Comparison of ENCODE assay signal across 32 cellular contexts in genomic region chr3:1462916-1463315, GRCh38.
"Had no signal": no experiment of that assay in that cellular context is flagged by ENCODE, and none has a peak within 500 bp of the region (broad histone marks: within the 10 kb centered on the region; RNA-seq: fewer than 3 reads in every experiment).

No MANE protein-coding gene starts in this region.

- H3K27ac ChIP-seq: adrenal gland, body of pancreas, epithelial cell of prostate, esophagus squamous epithelium, WERI-Rb-1 had no signal

- H3K4me1 ChIP-seq: adrenal gland, body of pancreas, esophagus squamous epithelium had no signal

- H3K4me1 Mint-ChIP-seq: activated B cell treated with CpG ODN at 0.5 μM for 24 hours; activated naive CD4-positive, alpha-beta T cell treated with anti-CD3 and anti-CD28 coated beads, Interleukin-2, amount 50 U/mL, for 24 hours; activated naive CD8-positive, alpha-beta T cell treated with anti-CD3 and anti-CD28 coated beads for 36 hours; activated naive CD8-positive, alpha-beta T cell treated with anti-CD3 and anti-CD28 coated beads, Interleukin-2, amount 50 U/mL, for 24 hours; T-helper 17 cell had no signal

- H3K9me3 ChIP-seq: adrenal gland, body of pancreas, esophagus squamous epithelium had no signal

- H3K36me3 ChIP-seq: adrenal gland, esophagus squamous epithelium, WERI-Rb-1 had no signal

- ATAC-seq: activated CD4-positive, CD25-positive, alpha-beta regulatory T cell treated with anti-CD3 and anti-CD28 coated beads, Interleukin-2, amount 50 U/mL, for 24 hours; activated CD8-positive, alpha-beta T cell treated with anti-CD3 and anti-CD28 coated beads for 36 hours; activated naive CD8-positive, alpha-beta T cell treated with anti-CD3 and anti-CD28 coated beads, Interleukin-2, amount 50 U/mL, for 24 hours; body of pancreas; effector memory CD8-positive, alpha-beta T cell; T-helper 17 cell had no signal

- H3K4me3 ChIP-seq: adrenal gland, body of pancreas, esophagus squamous epithelium had no signal

- H3K27ac Mint-ChIP-seq: activated B cell treated with CpG ODN at 0.5 μM for 24 hours; activated CD8-positive, alpha-beta T cell treated with anti-CD3 and anti-CD28 coated beads for 36 hours; activated naive CD4-positive, alpha-beta T cell treated with anti-CD3 and anti-CD28 coated beads for 36 hours; activated naive CD4-positive, alpha-beta T cell treated with anti-CD3 and anti-CD28 coated beads, Interleukin-2, amount 50 U/mL, for 24 hours; activated naive CD8-positive, alpha-beta T cell treated with anti-CD3 and anti-CD28 coated beads for 36 hours; activated naive CD8-positive, alpha-beta T cell treated with anti-CD3 and anti-CD28 coated beads, Interleukin-2, amount 50 U/mL, for 24 hours; activated T-helper 1 cell treated with anti-CD3 and anti-CD28 coated beads, Interleukin-12 subunit alpha, Interleukin-12 subunit beta, Interleukin-2, Interleukin-4 antibody, amounts not matched to agents 30 ng/mL and 10 ng/mL and 1 ng/mL, durations not matched to agents 14 hours and 24 hours and 36 hours; activated T-helper 2 cell treated with anti-CD3 and anti-CD28 coated beads, Interferon-gamma antibody, Interleukin-2, Interleukin-4, amounts not matched to agents 10 μg/mL and 5 μg/mL and 100 μg/mL, durations not matched to agents 14 hours and 24 hours and 36 hours; effector memory CD8-positive, alpha-beta T cell; T-helper 17 cell; T-helper 2 cell treated with Interferon-gamma antibody and Interleukin-4, amounts not matched to agents 5 μg/mL and 100 μg/mL, for 36 hours had no signal

- H3K36me3 Mint-ChIP-seq: activated naive CD4-positive, alpha-beta T cell treated with anti-CD3 and anti-CD28 coated beads, Interleukin-2, amount 50 U/mL, for 24 hours; activated naive CD8-positive, alpha-beta T cell treated with anti-CD3 and anti-CD28 coated beads for 36 hours had no signal

- DNase-seq: activated B cell treated with CpG ODN at 0.5 μM for 24 hours; activated CD4-positive, alpha-beta T cell treated with anti-CD3 and anti-CD28 coated beads for 48 hours; activated CD4-positive, alpha-beta T cell treated with anti-CD3 and anti-CD28 coated beads, Interleukin-2, amount 50 U/mL, for 1 hour; activated CD4-positive, alpha-beta T cell treated with anti-CD3 and anti-CD28 coated beads, Interleukin-2, amount 50 U/mL, for 48 hours; activated CD8-positive, alpha-beta memory T cell treated with anti-CD3 and anti-CD28 coated beads for 24 hours; activated CD8-positive, alpha-beta T cell treated with anti-CD3 and anti-CD28 coated beads for 36 hours; activated effector memory CD4-positive, alpha-beta T cell treated with anti-CD3 and anti-CD28 coated beads, Interleukin-2, amount 50 U/mL, for 16 hours; activated naive CD4-positive, alpha-beta T cell treated with anti-CD3 and anti-CD28 coated beads for 36 hours; activated naive CD8-positive, alpha-beta T cell treated with anti-CD3 and anti-CD28 coated beads for 36 hours; activated naive CD8-positive, alpha-beta T cell treated with anti-CD3 and anti-CD28 coated beads, Interleukin-2, amount 50 U/mL, for 24 hours; activated T-cell treated with anti-CD3 and anti-CD28 coated beads, Interleukin-2, amount 50 U/mL, for 48 hours; adrenal gland; amygdala; aorta; body of pancreas; caudate nucleus; cortex of kidney; dermis blood vessel endothelial cell; effector CD4-positive, alpha-beta T cell; effector memory CD8-positive, alpha-beta T cell; esophagus squamous epithelium; foreskin fibroblast; head of caudate nucleus; T-helper 17 cell; T1000; WERI-Rb-1 had no signal

- H3K27me3 Mint-ChIP-seq: activated B cell treated with CpG ODN at 0.5 μM for 24 hours; activated CD8-positive, alpha-beta T cell treated with anti-CD3 and anti-CD28 coated beads for 36 hours; activated naive CD4-positive, alpha-beta T cell treated with anti-CD3 and anti-CD28 coated beads, Interleukin-2, amount 50 U/mL, for 24 hours; activated naive CD8-positive, alpha-beta T cell treated with anti-CD3 and anti-CD28 coated beads for 36 hours; activated naive CD8-positive, alpha-beta T cell treated with anti-CD3 and anti-CD28 coated beads, Interleukin-2, amount 50 U/mL, for 24 hours; effector memory CD8-positive, alpha-beta T cell; T-helper 17 cell had no signal

- H3K9me3 Mint-ChIP-seq: activated naive CD4-positive, alpha-beta T cell treated with anti-CD3 and anti-CD28 coated beads for 36 hours; activated naive CD4-positive, alpha-beta T cell treated with anti-CD3 and anti-CD28 coated beads, Interleukin-2, amount 50 U/mL, for 24 hours had no signal

- H3K4me3 Mint-ChIP-seq: activated B cell treated with CpG ODN at 0.5 μM for 24 hours; activated CD8-positive, alpha-beta T cell treated with anti-CD3 and anti-CD28 coated beads for 36 hours; activated naive CD4-positive, alpha-beta T cell treated with anti-CD3 and anti-CD28 coated beads for 36 hours; activated naive CD4-positive, alpha-beta T cell treated with anti-CD3 and anti-CD28 coated beads, Interleukin-2, amount 50 U/mL, for 24 hours; activated naive CD8-positive, alpha-beta T cell treated with anti-CD3 and anti-CD28 coated beads for 36 hours; activated naive CD8-positive, alpha-beta T cell treated with anti-CD3 and anti-CD28 coated beads, Interleukin-2, amount 50 U/mL, for 24 hours; activated T-helper 1 cell treated with anti-CD3 and anti-CD28 coated beads, Interleukin-12 subunit alpha, Interleukin-12 subunit beta, Interleukin-2, Interleukin-4 antibody, amounts not matched to agents 30 ng/mL and 10 ng/mL and 1 ng/mL, durations not matched to agents 14 hours and 24 hours and 36 hours; effector memory CD8-positive, alpha-beta T cell; T-helper 17 cell; T-helper 2 cell treated with Interferon-gamma antibody and Interleukin-4, amounts not matched to agents 5 μg/mL and 100 μg/mL, for 36 hours had no signal

- H3K27me3 ChIP-seq: adrenal gland, body of pancreas, esophagus squamous epithelium had no signal
